In genomic region chr2:49068613-49069012, GRCh38 we compare ENCODE assay signal across 1 cellular context.
TF ChIP-seq lines count a peak whose summit lies in the region.

No MANE protein-coding gene starts in this region.

TF ChIP-seq in WTC11, 78 proteins besides CTCF, POLR2A, EP300 and RAD21 (continued from another document):
- TF ChIP-seq ZMAT4 (CRISPR knock-in tag; IDR thresholded peaks at IDR 0.05) = no peak
